In the genomic region with DNA sequence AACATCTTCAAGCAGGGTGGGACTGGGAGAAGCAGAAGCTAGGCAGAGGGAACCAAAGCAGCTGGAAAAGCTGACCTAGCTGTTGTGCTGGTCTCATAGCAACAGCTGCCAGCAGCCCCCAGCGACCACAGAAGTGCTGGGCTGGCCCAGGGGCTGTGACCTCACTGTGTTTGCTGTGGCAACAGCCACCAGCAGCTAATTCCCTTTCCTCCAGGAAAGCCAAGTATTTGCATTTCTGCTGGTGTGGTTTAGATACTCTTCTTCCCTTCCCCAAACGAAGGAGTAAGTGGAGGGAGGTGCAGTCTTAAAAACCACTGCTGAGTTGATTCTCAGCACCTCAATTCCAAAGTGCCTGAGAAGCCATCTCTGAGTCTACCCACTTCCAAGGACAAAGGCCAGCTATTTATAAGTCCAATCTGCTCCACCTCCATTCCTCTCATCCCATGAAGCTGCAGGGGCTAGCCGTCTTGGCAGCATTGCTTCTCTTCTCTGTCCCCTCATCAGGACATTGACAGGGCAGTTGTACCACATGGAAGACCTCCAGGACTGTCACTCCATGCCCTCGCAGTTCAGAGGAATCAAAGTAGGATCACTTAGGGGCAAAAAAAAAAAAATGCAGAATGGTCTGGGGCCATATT, we compare ENCODE assay signal across 1 cellular context.
A peak's percentile ranks its signal among the peaks of the same experiment; 100 is the strongest.
TF ChIP-seq lines count a peak whose summit lies in the region.

No MANE protein-coding gene starts in this region.

TF ChIP-seq in HepG2, 621 proteins besides CTCF, POLR2A, EP300 and RAD21:
- TF ChIP-seq MEF2D (CRISPR knock-in tag; IDR thresholded peaks at IDR 0.05), result no peak
- no peak for TF ChIP-seq ZNF879 (CRISPR knock-in tag; IDR thresholded peaks at IDR 0.05)
- TF ChIP-seq NR2C2 (CRISPR knock-in tag; IDR thresholded peaks at IDR 0.05; ENCODE audit: borderline replicate concordance), result no peak
- TF ChIP-seq RFX3 (CRISPR knock-in tag; IDR thresholded peaks at IDR 0.05), result 0 out of 2 replicates have a peak, but pooled peaks have one; percentile 29
- no peak for TF ChIP-seq NPAS2 (CRISPR knock-in tag; IDR thresholded peaks at IDR 0.05; ENCODE audit: borderline replicate concordance)
- TF ChIP-seq RFX1 (IDR thresholded peaks at IDR 0.05), result peak; percentile 55; the same call in 1 of the 2 replicates
- no peak for TF ChIP-seq ZNF567 (CRISPR knock-in tag; IDR thresholded peaks at IDR 0.05; ENCODE audit: borderline replicate concordance)
- TF ChIP-seq ZNF780A (CRISPR knock-in tag; IDR thresholded peaks at IDR 0.05), result no peak
